Comparison of ENCODE assay signal across 8 cellular contexts in genomic region chr9:136326777-136327312, GRCh38. TPM values are rescaled to one million over a fixed set of nuclear protein-coding genes. Genes with fewer than 3 reads are reported as not detected.
DNase-seq lines count a peak whose midpoint lies in the region; ATAC-seq and TF ChIP-seq lines count a peak whose summit lies in the region.

No MANE protein-coding gene starts in this region.

- no peak overlapping the region for H3K27ac Mint-ChIP-seq in WTC11

- H3K4me3 Mint-ChIP-seq in WTC11 = peak overlapping the region; percentile 56

- DNase-seq in WTC11 (ENCODE audit: low spot score) (no peak), right cardiac atrium (no peak), OCI-M1 (lab: John Stamatoyannopoulos, UW) (no peak), NCI-H1048 (lab: John Stamatoyannopoulos, UW) (no peak)
- DNase-seq in stimulated activated CD4-positive, alpha-beta T cell treated with anti-CD3 and anti-CD28 coated beads, Interleukin-15, amount 100 ng/mL, for 24 hours = no peak

- peaks cover 7% of the 10 kb centered on the region for H3K4me1 Mint-ChIP-seq in WTC11

- H3K9ac ChIP-seq in ES-I3 (ENCODE audit: low read depth, low read length) = peak overlapping the region; percentile 36
- H3K9ac ChIP-seq in skeletal muscle tissue (ENCODE audit: low read depth in 1 of 3, low read length in 3 of 3) = peak overlapping the region in 1 of 3 donors; percentile 23

- TF ChIP-seq CTCF in WTC11 (IDR thresholded peaks at IDR 0.05) = no peak

- no peaks in the 10 kb centered on the region for H3K36me3 Mint-ChIP-seq in WTC11

- no peaks in the 10 kb centered on the region for H3K9me3 Mint-ChIP-seq in WTC11

- H3K27me3 ChIP-seq in right cardiac atrium (ENCODE audit: control insufficient read depth, insufficient read depth) (no peaks in the 10 kb centered on the region), skeletal muscle tissue (ENCODE audit: control insufficient read depth in 3 of 3, insufficient read depth in 3 of 3, low read length in 3 of 3) (peaks cover 24 to 55% (median 27%) of the 10 kb centered on the region in 3 donors)

- H3K36me3 ChIP-seq in ES-I3 (ENCODE audit: insufficient read depth, low read length) (no peaks in the 10 kb centered on the region), skeletal muscle tissue (ENCODE audit: control insufficient read depth in 3 of 3, insufficient read depth in 3 of 3, low read length in 3 of 3) (no peaks in the 10 kb centered on the region)

- POLR2A ChIA-PET in WTC11 (lab: Charles Lee) = no interaction called here

- peak overlapping the region; percentile 67 for H3K27ac ChIP-seq in right cardiac atrium (ENCODE audit: low read length)
- no peak overlapping the region for H3K27ac ChIP-seq in skeletal muscle tissue (ENCODE audit: low read depth, low read length)

- H3K27me3 Mint-ChIP-seq in WTC11 (ENCODE audit: low read depth) = no peaks in the 10 kb centered on the region

- ATAC-seq in WTC11 (peak; percentile 7), right cardiac atrium (no peak), HG03025 (IDR thresholded peaks at IDR 0.05; ENCODE audit: low FRiP score, unreplicated experiment) (no peak)

- 33% methylated on average over 16 of the region's 16 CpGs for WGBS in right cardiac atrium

- H3K4me1 ChIP-seq in ES-I3 (ENCODE audit: insufficient read depth, low read length) (peaks cover 6% of the 10 kb centered on the region; the same call in 1 of the 2 replicates), right cardiac atrium (ENCODE audit: control insufficient read depth, insufficient read depth, low read length) (peaks cover 9% of the 10 kb centered on the region), skeletal muscle tissue (ENCODE audit: control insufficient read depth in 3 of 3, insufficient read depth in 3 of 3, low read length in 3 of 3) (peaks cover 18 to 20% (median 19%) of the 10 kb centered on the region in 3 donors)

- H3K4me3 ChIP-seq in right cardiac atrium (ENCODE audit: low read length) (peak overlapping the region; percentile 77), skeletal muscle tissue (ENCODE audit: low read length in 3 of 3) (peak overlapping the region in 2 of 3 donors; percentile 22 to 48)

- intact Hi-C loops in right cardiac atrium (cut with DNase I) = no loop called here

- H3K9me3 ChIP-seq in ES-I3 (ENCODE audit: control insufficient read depth, insufficient read depth, low read length) (no peaks in the 10 kb centered on the region), right cardiac atrium (ENCODE audit: control insufficient read depth, low read length) (no peaks in the 10 kb centered on the region), skeletal muscle tissue (ENCODE audit: control insufficient read depth in 3 of 3, low read length in 3 of 3) (no peaks in the 10 kb centered on the region)

- CTCF ChIA-PET in WTC11 (lab: Charles Lee) = interaction anchor here (0.6 to 3.4 kb wide), 10 partner anchors 11 to 71 kb away, joined by 3 to 19 read pairs (median 4); no protein-coding TSS in a partner anchor

TF ChIP-seq in WTC11, 78 proteins besides CTCF, POLR2A, EP300 and RAD21:
- TF ChIP-seq ZSCAN18 (CRISPR knock-in tag; IDR thresholded peaks at IDR 0.05) (no peak), NR1H2 (CRISPR knock-in tag; IDR thresholded peaks at IDR 0.05) (no peak), SMAD4 (CRISPR knock-in tag; IDR thresholded peaks at IDR 0.05) (no peak), KAT7 (CRISPR knock-in tag; IDR thresholded peaks at IDR 0.05; ENCODE audit: borderline replicate concordance) (no peak), TP53 (CRISPR knock-in tag; IDR thresholded peaks at IDR 0.05) (no peak)

RNA-seq across cellular contexts. Expression of gene GPSM1, which starts 0.5 kb away (rescaled TPM):
- 14.2 to 16.2 TPM (median 16.2 TPM) in 3 replicates for total RNA-seq in WTC11 (2021)
- 10 to 100 TPM; 46.3 to 90.6 (median 71.6) TPM for total RNA-seq in right cardiac atrium
- 73.3 TPM for polyA plus RNA-seq in right cardiac atrium
- 14.1 TPM for total RNA-seq in skeletal muscle tissue

RNA-seq across cellular contexts. Expression of gene CCDC187, which starts 23.0 kb away (rescaled TPM):
- total RNA-seq in WTC11 (2021) (0.02 to 0.04 TPM in 2 of 3 replicates, not detected in the other), right cardiac atrium (not detected), skeletal muscle tissue (under 0.01 TPM)
- polyA plus RNA-seq in right cardiac atrium = not detected

RNA-seq across cellular contexts. Expression of gene DNLZ, which starts 36.7 kb away (rescaled TPM):
- total RNA-seq in WTC11 (2021) (13.5 to 17.2 TPM (median 15.0 TPM) in 3 replicates), right cardiac atrium (10 to 100 TPM; 15.2 to 24.9 (median 22.2) TPM), skeletal muscle tissue (5.2 TPM)
- polyA plus RNA-seq in right cardiac atrium = 17.1 TPM

RNA-seq across cellular contexts. Expression of gene CARD9, which starts 46.6 kb away (rescaled TPM):
- total RNA-seq in WTC11 (2021) (0.76 to 0.96 TPM (median 0.96 TPM) in 3 replicates), right cardiac atrium (1 to 10 TPM in 2 of 4 donors, under 1 TPM in 2; 0.76 to 2.1 (median 1.0) TPM), skeletal muscle tissue (1.0 TPM)
- polyA plus RNA-seq in right cardiac atrium = 0.68 TPM
